In genomic region chr5:525164-525761, GRCh38 we compare ENCODE assay signal across 17 cellular contexts. TPM values are rescaled to one million over a fixed set of nuclear protein-coding genes. Genes with fewer than 3 reads are reported as not detected.
DNase-seq lines count a peak whose midpoint lies in the region; ATAC-seq and TF ChIP-seq lines count a peak whose summit lies in the region.
"Had no signal": no experiment of that assay in that cellular context is flagged by ENCODE, and none has a peak within 500 bp of the region (broad histone marks: within the 10 kb centered on the region; RNA-seq: fewer than 3 reads in every experiment).

No MANE protein-coding gene starts in this region.

- H3K4me3 Mint-ChIP-seq in WTC11 (peak overlapping the region; percentile 63), memory B cell (peak overlapping the region; percentile 49), type B pancreatic cell (peak overlapping the region; percentile 85)
- H3K4me3 Mint-ChIP-seq: HFFc6 had no signal

- DNase-seq in left cardiac atrium (peak; percentile 17), Right ventricle myocardium superior (no peak), WTC11 (ENCODE audit: low spot score) (no peak), memory B cell (ENCODE audit: low spot score in 2 of 2) (no peak), type B pancreatic cell (ENCODE audit: extremely low spot score, unreplicated experiment) (no peak), iPS-NIHi7 (ENCODE audit: extremely low spot score) (no peak), A673 (ENCODE audit: low spot score) (no peak)
- DNase-seq: activated CD4-positive, CD25-positive, alpha-beta regulatory T cell treated with anti-CD3 and anti-CD28 coated beads, Interleukin-2, amount 50 U/mL, for 72 hours; activated CD8-positive, alpha-beta memory T cell treated with anti-CD3 and anti-CD28 coated beads, Interleukin-2, amount 50 U/mL, for 48 hours; HFFc6; mesenchymal stem cell; NCI-H446 treated with DMSO at 0.1 percent for 48 hours; SHP77; substantia nigra had no signal

- peaks cover 88% of the 10 kb centered on the region for H3K27me3 ChIP-seq in A673 (replicated peaks; ENCODE audit: insufficient read depth, low read depth, low read length, poor library complexity)

- no TSS peak for BruUV-seq in A673 (replicated peaks; lab: Mats Ljungman, UMichigan)

- peaks cover 10% of the 10 kb centered on the region for H3K4me1 ChIP-seq in A673 (ENCODE audit: insufficient read depth, low read length, poor library complexity, severe bottlenecking)

- no peak overlapping the region for H3K27ac ChIP-seq in A673 (ENCODE audit: low read depth, low read length, poor library complexity, severe bottlenecking)
- H3K27ac ChIP-seq: heart left ventricle had no signal

- no peaks in the 10 kb centered on the region for H3K36me3 ChIP-seq in A673 (ENCODE audit: insufficient read depth, low read length, poor library complexity, severe bottlenecking)
- H3K36me3 ChIP-seq: heart left ventricle had no signal

- peaks cover 15% of the 10 kb centered on the region for H3K4me1 Mint-ChIP-seq in WTC11
- peaks cover 25% of the 10 kb centered on the region for H3K4me1 Mint-ChIP-seq in memory B cell
- peaks cover 14% of the 10 kb centered on the region for H3K4me1 Mint-ChIP-seq in type B pancreatic cell (ENCODE audit: unreplicated experiment)

- TF ChIP-seq CTCF in WTC11 (IDR thresholded peaks at IDR 0.05) (no peak), type B pancreatic cell (conservative IDR thresholded peaks at IDR 0.05) (no peak), A673 (conservative IDR thresholded peaks at IDR 0.05; ENCODE audit: low read depth, low read length) (no peak)

- H3K36me3 Mint-ChIP-seq in WTC11 (no peaks in the 10 kb centered on the region), memory B cell (peaks cover 7% of the 10 kb centered on the region), type B pancreatic cell (no peaks in the 10 kb centered on the region)

- no peaks in the 10 kb centered on the region for H3K9me3 ChIP-seq in A673 (ENCODE audit: low read depth, low read length, poor library complexity, severe bottlenecking)
- H3K9me3 ChIP-seq: heart left ventricle had no signal

- H3K27me3 Mint-ChIP-seq in WTC11 (ENCODE audit: low read depth) (peaks cover 82% of the 10 kb centered on the region), memory B cell (peaks cover 36% of the 10 kb centered on the region), type B pancreatic cell (peaks cover 75% of the 10 kb centered on the region)

- H3K4me3 ChIP-seq in A673 (ENCODE audit: low read depth, low read length, poor library complexity, severe bottlenecking): no peak overlapping the region
- H3K4me3 ChIP-seq: GM12878 had no signal

- H3K27ac Mint-ChIP-seq in WTC11 (no peak overlapping the region; the same call in 1 of the 2 replicates), memory B cell (no peak overlapping the region), type B pancreatic cell (no peak overlapping the region)
- H3K27ac Mint-ChIP-seq: HFFc6 had no signal

- ATAC-seq in left cardiac atrium (no peak), Right ventricle myocardium superior (ENCODE audit: poor library complexity) (no peak), WTC11 (no peak), memory B cell (ENCODE audit: low read depth) (no peak)
- ATAC-seq: GM12878, heart left ventricle, sciatic nerve had no signal

- CTCF ChIA-PET in WTC11 (lab: Charles Lee): interaction anchor here (0.8 to 2.3 kb wide), 2 partner anchors 79 to 111 kb away, joined by 4 to 7 read pairs; no protein-coding TSS in a partner anchor
- CTCF ChIA-PET in A673 (lab: Charles Lee): interaction anchor here (0.7 kb wide), 1 partner anchor 173 kb away, joined by 4 read pairs; no protein-coding TSS in a partner anchor

- intact Hi-C loops in left cardiac atrium (cut with DNase I) (no loop called here), Right ventricle myocardium superior (cut with DNase I) (no loop called here), A673 (cut with micrococcal nuclease; ENCODE audit: unreplicated experiment) (no loop called here)

- POLR2A ChIA-PET in WTC11 (lab: Charles Lee) (no interaction called here), A673 (lab: Charles Lee; ENCODE audit: low non-redundant PET) (no interaction called here)

- H3K9me3 Mint-ChIP-seq in WTC11 (no peaks in the 10 kb centered on the region), memory B cell (peaks cover 5% of the 10 kb centered on the region), type B pancreatic cell (no peaks in the 10 kb centered on the region)
- H3K9me3 Mint-ChIP-seq: HFFc6 had no signal

TF ChIP-seq in WTC11, 78 proteins besides CTCF, POLR2A, EP300 and RAD21 (continues in another document):
- TF ChIP-seq MLX (CRISPR knock-in tag; IDR thresholded peaks at IDR 0.05) (no peak), ZNF281 (CRISPR knock-in tag; IDR thresholded peaks at IDR 0.05) (no peak), ESRRA (CRISPR knock-in tag; IDR thresholded peaks at IDR 0.05; ENCODE audit: borderline replicate concordance) (no peak), ZNF425 (CRISPR knock-in tag; conservative IDR thresholded peaks at IDR 0.05) (no peak), MYBL2 (CRISPR knock-in tag; IDR thresholded peaks at IDR 0.05) (no peak), ZNF512 (CRISPR knock-in tag; IDR thresholded peaks at IDR 0.05; ENCODE audit: borderline replicate concordance) (no peak), MAX (CRISPR knock-in tag; IDR thresholded peaks at IDR 0.05) (no peak), ZNF423 (CRISPR knock-in tag; IDR thresholded peaks at IDR 0.05) (no peak), ZMAT4 (CRISPR knock-in tag; IDR thresholded peaks at IDR 0.05) (no peak)

RNA-seq across cellular contexts. Expression of gene SLC9A3, which starts 1.0 kb away (rescaled TPM):
- under 1 TPM; 0.77 to 0.99 TPM for total RNA-seq in left cardiac atrium
- total RNA-seq in Right ventricle myocardium superior: 0.91 TPM
- 1.2 to 1.7 TPM (median 1.6 TPM) in 3 replicates for total RNA-seq in WTC11 (2021)
- total RNA-seq in type B pancreatic cell (ENCODE audit: low replicate concordance): 6.4 and 8.0 TPM in 2 replicates
- 1.6 and 1.9 TPM in 2 replicates for total RNA-seq in A673 (2021)
